ENCODE assay signal across 7 cellular contexts in the genomic region with DNA sequence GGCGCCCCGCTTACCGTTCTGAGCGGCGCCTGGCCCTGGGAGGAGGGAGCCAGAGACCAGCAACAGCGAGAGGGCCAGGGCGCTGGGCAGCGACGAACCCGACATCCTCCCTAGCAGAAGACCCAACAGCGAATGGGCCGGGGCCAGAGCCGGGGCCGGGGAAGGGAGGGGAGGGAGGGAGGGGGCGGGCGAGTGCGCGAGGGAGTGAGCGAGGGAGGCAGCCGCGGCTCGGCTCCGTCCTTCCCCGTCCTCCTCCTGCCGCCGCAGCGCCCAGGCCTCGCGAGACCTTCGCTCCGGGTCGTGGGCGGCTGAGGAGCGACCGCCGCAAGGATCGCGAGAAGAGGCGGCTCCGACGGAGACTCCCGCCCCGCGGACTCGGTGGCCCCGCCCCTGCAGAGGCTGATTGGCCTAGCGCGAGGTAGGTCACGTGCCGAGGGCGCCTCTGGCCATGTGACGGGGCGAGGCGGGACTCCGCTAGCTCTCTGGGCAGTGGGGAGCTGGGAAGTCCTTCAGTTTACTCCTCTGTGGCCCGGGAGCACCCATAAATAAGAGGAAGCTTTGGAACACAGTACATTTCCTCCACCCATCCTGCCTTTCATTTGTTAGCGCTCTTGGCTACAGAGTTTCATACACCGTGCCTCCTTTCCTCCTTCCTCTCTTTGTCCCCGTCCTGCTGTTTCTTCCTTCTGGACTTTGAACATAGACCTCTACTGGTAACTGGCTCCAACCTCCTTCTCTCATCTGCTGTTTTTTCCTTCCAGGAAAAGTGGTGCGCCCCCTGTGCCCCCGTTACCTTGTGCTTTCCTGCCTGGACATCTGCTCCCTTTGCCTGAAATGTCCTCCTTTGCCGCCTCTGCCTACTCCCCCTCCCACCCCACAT.
A peak's percentile ranks its signal among the peaks of the same experiment; 100 is the strongest.
DNase-seq lines count a peak whose midpoint lies in the region; ATAC-seq, FAIRE-seq and TF ChIP-seq lines count a peak whose summit lies in the region.

NPTN (minus strand) TSS at position 279 of the 880 bp plus-strand sequence; CDS start at position 105, 174 bp downstream.

- TF ChIP-seq CTCF in retinal pigment epithelial cell (conservative IDR thresholded peaks at IDR 0.05; ENCODE audit: low read depth, low read length) = peak; percentile 4

- FAIRE-seq in GM18507 (lab: Jason Lieb, UNC) = peak; percentile 89

- ATAC-seq in HG02981 (IDR thresholded peaks at IDR 0.05; ENCODE audit: unreplicated experiment) = peak; percentile 88

- H3K4me3 ChIP-seq in retinal pigment epithelial cell (ENCODE audit: low read length) = peak within 1 kb of the TSS; percentile 88

- DNase-seq in GM18507 (ENCODE audit: extremely low spot score, insufficient read length, low read depth) (peak; percentile 88), NCI-H2029 treated with DMSO at 0.1 percent for 48 hours (lab: John Stamatoyannopoulos, UW) (peak; percentile 34), T-helper 9 cell (peak; percentile 96), astrocyte of the hippocampus (ENCODE audit: low read depth, low spot score) (peak; percentile 100), hippocampal formation (lab: John Stamatoyannopoulos, UW) (peak; percentile 96 to 99), retinal pigment epithelial cell (ENCODE audit: low read depth) (peak; percentile 85)

Comparison
In these comparisons a context has a peak if more than half of its experiments do, and no peak if none do; other contexts are left out.
1. Peak in every context shown above with its lines: DNase-seq, ATAC-seq and H3K4me3 ChIP-seq.
2. DNase-seq: peak in every context shown above with its lines; median percentile 100 in astrocyte of the hippocampus; 98 in hippocampal formation; 96 in T-helper 9 cell; 88 in GM18507; 85 in retinal pigment epithelial cell; 34 in NCI-H2029 treated with DMSO at 0.1 percent for 48 hours.